Comparison of ENCODE assay signal across 30 cellular contexts in genomic region chr14:36948157-36948859, GRCh38.
"Had no signal": no experiment of that assay in that cellular context is flagged by ENCODE, and none has a peak within 500 bp of the region (broad histone marks: within the 10 kb centered on the region; RNA-seq: fewer than 3 reads in every experiment).

No MANE protein-coding gene starts in this region.

- DNase-seq: activated CD4-positive, alpha-beta memory T cell treated with anti-CD3 and anti-CD28 coated beads for 36 hours; activated CD4-positive, alpha-beta T cell treated with anti-CD3 and anti-CD28 coated beads for 36 hours; activated CD4-positive, alpha-beta T cell treated with anti-CD3 and anti-CD28 coated beads, Interleukin-2, amount 10 ng/mL, durations not matched to agents 24 days and 14 days; activated CD4-positive, CD25-positive, alpha-beta regulatory T cell; activated CD4-positive, CD25-positive, alpha-beta regulatory T cell treated with anti-CD3 and anti-CD28 coated beads, Interleukin-2, amount 50 U/mL, for 72 hours; activated CD8-positive, alpha-beta memory T cell treated with anti-CD3 and anti-CD28 coated beads, Interleukin-2, amount 10 ng/mL, durations not matched to agents 7 days and 5 days; activated CD8-positive, alpha-beta memory T cell treated with anti-CD3 and anti-CD28 coated beads, Interleukin-2, amount 50 U/mL, for 4 hours; activated CD8-positive, alpha-beta T cell treated with anti-CD3 and anti-CD28 coated beads, Interleukin-2, amount 10 ng/mL, durations not matched to agents 7 days and 5 days; activated effector memory CD4-positive, alpha-beta T cell treated with anti-CD3 and anti-CD28 coated beads, Interleukin-2, amount 50 U/mL, for 16 hours; activated naive CD4-positive, alpha-beta T cell treated with anti-CD3 and anti-CD28 coated beads for 36 hours; activated naive CD8-positive, alpha-beta T cell treated with anti-CD3 and anti-CD28 coated beads for 36 hours; activated naive CD8-positive, alpha-beta T cell treated with anti-CD3 and anti-CD28 coated beads, Interleukin-2, amount 50 U/mL, for 24 hours; activated T-cell treated with anti-CD3 and anti-CD28 coated beads, Interleukin-2, amount 50 U/mL, for 1 hour; activated T-cell treated with anti-CD3 and anti-CD28 coated beads, Interleukin-2, amount 50 U/mL, for 48 hours; adrenal gland; amygdala; aorta; body of pancreas; caudate nucleus; cortex of kidney; dermis blood vessel endothelial cell; effector CD4-positive, alpha-beta T cell; effector memory CD8-positive, alpha-beta T cell; erythroblast; foreskin keratinocyte; hippocampal formation; T1000 had no signal

- H3K27me3 ChIP-seq: adrenal gland, body of pancreas, esophagus muscularis mucosa, foreskin keratinocyte, gastroesophageal sphincter had no signal

- ATAC-seq: activated CD4-positive, alpha-beta T cell treated with anti-CD3 and anti-CD28 coated beads for 36 hours; activated CD8-positive, alpha-beta memory T cell treated with anti-CD3 and anti-CD28 coated beads, Interleukin-2, amount 10 ng/mL, durations not matched to agents 7 days and 5 days; activated CD8-positive, alpha-beta T cell treated with anti-CD3 and anti-CD28 coated beads, Interleukin-2, amount 10 ng/mL, durations not matched to agents 7 days and 5 days; activated naive CD8-positive, alpha-beta T cell treated with anti-CD3 and anti-CD28 coated beads, Interleukin-2, amount 50 U/mL, for 24 hours; body of pancreas; effector memory CD8-positive, alpha-beta T cell; foreskin keratinocyte; gastroesophageal sphincter had no signal

- H3K4me3 ChIP-seq: adrenal gland, body of pancreas, esophagus muscularis mucosa, gastroesophageal sphincter had no signal

- H3K9me3 ChIP-seq: adrenal gland, body of pancreas, esophagus muscularis mucosa, gastroesophageal sphincter had no signal

- H3K36me3 ChIP-seq: adrenal gland, esophagus muscularis mucosa, gastroesophageal sphincter had no signal

- H3K4me1 ChIP-seq: adrenal gland, body of pancreas, esophagus muscularis mucosa, gastroesophageal sphincter had no signal

- FAIRE-seq: colon had no signal
